14 cellular contexts compared by ENCODE assay signal in the genomic region with DNA sequence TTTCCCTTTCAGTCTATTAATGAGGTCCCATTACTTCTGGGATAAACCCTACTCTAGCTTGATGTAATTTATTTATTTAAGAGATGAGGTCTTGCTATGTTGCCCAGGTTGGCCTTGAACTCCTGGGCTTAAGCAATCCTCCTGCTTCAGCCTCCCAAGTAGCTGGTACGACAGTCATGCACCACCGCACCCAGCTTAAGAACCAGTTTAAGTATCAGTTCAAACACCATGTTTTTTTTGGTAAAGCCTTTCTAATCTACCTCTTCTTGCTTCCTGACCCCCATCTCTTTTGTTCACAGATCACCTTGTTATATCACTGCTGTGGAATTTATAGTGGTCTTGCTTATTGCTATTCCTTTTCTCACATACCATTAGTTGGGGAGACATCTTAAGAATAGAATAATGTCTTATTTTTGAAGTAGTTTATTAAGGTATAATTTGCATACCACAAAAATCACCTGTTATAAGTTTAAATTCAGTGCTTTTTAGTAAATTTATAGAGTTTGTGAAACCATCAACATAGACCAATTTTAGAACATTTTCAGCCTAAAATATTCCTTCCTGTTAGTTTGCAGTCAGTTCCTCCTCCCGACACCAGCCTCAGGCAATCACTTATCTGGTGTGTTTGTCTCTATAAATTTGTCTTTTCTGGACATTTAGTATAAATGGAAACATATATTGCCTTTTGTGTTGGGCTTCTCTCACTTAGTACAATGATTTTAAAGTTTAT.
DNase-seq lines count a peak whose midpoint lies in the region; ATAC-seq and TF ChIP-seq lines count a peak whose summit lies in the region.
"Had no signal": no experiment of that assay in that cellular context is flagged by ENCODE, and none has a peak within 500 bp of the region (broad histone marks: within the 10 kb centered on the region; RNA-seq: fewer than 3 reads in every experiment).

No MANE protein-coding gene starts in this region.

- H2AFZ ChIP-seq in PC-9 (0 out of 2 replicates have a peak overlapping the region, but pooled peaks have one; percentile 16), neural progenitor cell (replicated peaks) (no peak overlapping the region)
- H2AFZ ChIP-seq: parathyroid adenoma had no signal

- H3K4me2 ChIP-seq in PC-9 (no peak overlapping the region), neural progenitor cell (no peak overlapping the region)

- ATAC-seq in GM18868 (IDR thresholded peaks at IDR 0.05; ENCODE audit: unreplicated experiment) (peak; percentile 11), GM21528 (IDR thresholded peaks at IDR 0.05; ENCODE audit: low FRiP score, unreplicated experiment) (peak; percentile 26), HG03066 (IDR thresholded peaks at IDR 0.05; ENCODE audit: low read depth, unreplicated experiment) (peak; percentile 32), left lobe of liver (no peak)
- ATAC-seq: left cardiac atrium had no signal

- no peak for DNase-seq in PC-9
- no peak for DNase-seq in Peyer's patch
- DNase-seq in NCI-H1436 (lab: John Stamatoyannopoulos, UW): no peak
- no peak for DNase-seq in left lobe of liver (ENCODE audit: low spot score)
- DNase-seq in neural progenitor cell (ENCODE audit: low spot score): no peak
- DNase-seq: activated B cell treated with CpG ODN at 0.5 μM for 24 hours; activated effector memory CD4-positive, alpha-beta T cell treated with anti-CD3 and anti-CD28 coated beads, Interleukin-2, amount 50 U/mL, for 16 hours; left cardiac atrium; tibial artery had no signal

- no peaks in the 10 kb centered on the region for H3K36me3 ChIP-seq in PC-9 (ENCODE audit: low read depth)
- H3K36me3 ChIP-seq in Peyer's patch: no peaks in the 10 kb centered on the region
- no peaks in the 10 kb centered on the region for H3K36me3 ChIP-seq in neural progenitor cell
- H3K36me3 ChIP-seq: tibial artery had no signal

- H3K27me3 ChIP-seq in PC-9 (ENCODE audit: insufficient read depth, low read depth) (no peaks in the 10 kb centered on the region), Peyer's patch (no peaks in the 10 kb centered on the region), neural progenitor cell (no peaks in the 10 kb centered on the region)
- H3K27me3 ChIP-seq: tibial artery had no signal

- TF ChIP-seq POLR2A in Peyer's patch (IDR thresholded peaks at IDR 0.05): no peak

- no peaks in the 10 kb centered on the region for H4K20me1 ChIP-seq in PC-9 (ENCODE audit: insufficient read depth)
- H4K20me1 ChIP-seq in neural progenitor cell (ENCODE audit: low read depth): no peaks in the 10 kb centered on the region

- CTCF ChIA-PET in PC-9 (lab: Charles Lee): no interaction called here

- H3K9me3 Mint-ChIP-seq in neural progenitor cell: peaks cover 15% of the 10 kb centered on the region
- H3K9me3 Mint-ChIP-seq: activated B cell treated with CpG ODN at 0.5 μM for 24 hours; central memory CD8-positive, alpha-beta T cell had no signal

- H3K4me3 Mint-ChIP-seq in neural progenitor cell: no peak overlapping the region
- H3K4me3 Mint-ChIP-seq: activated B cell treated with CpG ODN at 0.5 μM for 24 hours; central memory CD8-positive, alpha-beta T cell had no signal

- H3K9me3 ChIP-seq in PC-9 (ENCODE audit: insufficient read depth, low read depth): no peaks in the 10 kb centered on the region
- no peaks in the 10 kb centered on the region for H3K9me3 ChIP-seq in Peyer's patch
- H3K9me3 ChIP-seq in neural progenitor cell (ENCODE audit: low read depth): no peaks in the 10 kb centered on the region

- H3F3A ChIP-seq in PC-9 (ENCODE audit: insufficient read depth, low read depth): no peaks in the 10 kb centered on the region
- no peaks in the 10 kb centered on the region for H3F3A ChIP-seq in neural progenitor cell (ENCODE audit: low read depth)

- no peak overlapping the region for H3K9ac ChIP-seq in neural progenitor cell
- H3K9ac ChIP-seq: parathyroid adenoma had no signal

- H3K4me1 ChIP-seq in PC-9 (replicated peaks; ENCODE audit: insufficient read depth) (no peaks in the 10 kb centered on the region), Peyer's patch (no peaks in the 10 kb centered on the region), neural progenitor cell (no peaks in the 10 kb centered on the region)
- H3K4me1 ChIP-seq: parathyroid adenoma, tibial artery had no signal

- POLR2A ChIA-PET in PC-9 (lab: Charles Lee; ENCODE audit: unreplicated experiment): no interaction called here

- no peaks in the 10 kb centered on the region for H3K9me2 ChIP-seq in PC-9 (ENCODE audit: insufficient read depth)

- no TSS peak for BruUV-seq in PC-9 (replicated peaks; lab: Mats Ljungman, UMichigan)

- TF ChIP-seq CTCF in PC-9 (conservative IDR thresholded peaks at IDR 0.05) (no peak), Peyer's patch (IDR thresholded peaks at IDR 0.05) (no peak), neural progenitor cell (IDR thresholded peaks at IDR 0.05) (no peak)

- H3K4me3 ChIP-seq in PC-9 (no peak overlapping the region), Peyer's patch (no peak overlapping the region), neural progenitor cell (no peak overlapping the region)
- H3K4me3 ChIP-seq: tibial artery had no signal

- no peaks in the 10 kb centered on the region for H3K79me2 ChIP-seq in PC-9 (ENCODE audit: low read depth)
- no peaks in the 10 kb centered on the region for H3K79me2 ChIP-seq in neural progenitor cell (ENCODE audit: low read depth)
- H3K79me2 ChIP-seq: parathyroid adenoma had no signal

- H3K36me3 Mint-ChIP-seq in neural progenitor cell: no peaks in the 10 kb centered on the region

- intact Hi-C loops in PC-9 (cut with micrococcal nuclease; ENCODE audit: unreplicated experiment): no loop called here

- peaks cover 2% of the 10 kb centered on the region for H3K27me3 Mint-ChIP-seq in neural progenitor cell (ENCODE audit: insufficient read depth, low read depth)
- H3K27me3 Mint-ChIP-seq: activated B cell treated with CpG ODN at 0.5 μM for 24 hours had no signal

- H3K4me1 Mint-ChIP-seq in neural progenitor cell: no peaks in the 10 kb centered on the region
- H3K4me1 Mint-ChIP-seq: central memory CD8-positive, alpha-beta T cell had no signal

- no peak overlapping the region for H3K27ac Mint-ChIP-seq in neural progenitor cell
- H3K27ac Mint-ChIP-seq: activated B cell treated with CpG ODN at 0.5 μM for 24 hours had no signal

- H3K27ac ChIP-seq in PC-9: no peak overlapping the region
- no peak overlapping the region for H3K27ac ChIP-seq in Peyer's patch
- no peak overlapping the region for H3K27ac ChIP-seq in neural progenitor cell
- H3K27ac ChIP-seq: parathyroid adenoma, tibial artery had no signal
